ENCODE assay signal across 8 cellular contexts in the genomic region with DNA sequence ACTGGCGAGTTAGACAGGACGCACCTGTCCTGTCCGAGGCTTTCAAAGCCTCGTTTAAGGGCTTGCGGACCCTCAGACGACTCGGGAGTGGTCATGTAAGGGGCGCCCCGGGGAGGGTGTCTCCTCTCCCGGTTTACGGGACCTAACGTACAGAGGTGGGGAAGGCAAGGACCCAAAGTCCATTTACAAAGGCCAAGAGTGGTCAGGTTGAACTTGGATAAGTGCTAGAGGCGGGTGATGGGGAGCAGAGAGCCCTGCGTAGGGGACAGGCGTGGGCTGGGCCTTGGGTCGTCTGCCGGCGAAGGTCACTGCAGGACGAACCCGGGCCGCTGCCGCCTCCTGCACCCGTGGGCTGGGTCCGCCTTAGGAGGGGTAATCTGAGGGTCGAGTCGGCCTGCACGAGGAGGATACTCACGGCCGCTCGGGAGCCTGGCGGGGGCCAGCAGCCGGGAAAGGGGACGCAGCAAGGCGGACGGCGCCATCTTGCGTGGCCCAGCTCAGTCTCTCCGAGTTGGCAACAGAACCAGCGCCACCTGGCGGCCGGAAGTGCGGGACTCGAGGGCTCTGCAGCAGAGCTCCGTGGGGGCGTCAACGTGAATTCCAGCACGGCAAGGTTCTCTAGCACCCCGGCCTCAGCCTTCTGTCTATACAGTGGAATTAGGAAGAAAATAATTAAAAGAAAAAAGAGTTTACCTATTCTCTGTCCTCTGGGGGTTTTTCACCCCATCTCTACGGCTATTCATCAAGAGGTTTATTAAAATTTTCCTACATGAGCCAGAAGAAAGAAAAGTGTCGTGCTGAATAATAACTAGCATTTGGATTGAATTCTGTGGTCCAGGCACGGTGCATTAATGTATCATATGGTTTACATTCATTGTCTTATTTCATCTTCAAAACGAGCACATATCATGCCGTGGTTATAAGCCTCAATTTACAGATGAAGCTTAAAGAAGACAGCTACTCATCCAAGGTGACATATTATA. TPM values are rescaled to one million over a fixed set of nuclear protein-coding genes. Genes with fewer than 3 reads are reported as not detected.
DNase-seq lines count a peak whose midpoint lies in the region; ATAC-seq, FAIRE-seq and TF ChIP-seq lines count a peak whose summit lies in the region.

No MANE protein-coding gene starts in this region.

- peaks cover 30% of the 10 kb centered on the region for H3F3A ChIP-seq in GM23248 (ENCODE audit: insufficient read depth)

- ATAC-seq in stimulated activated naive CD8-positive, alpha-beta T cell treated with anti-CD3 and anti-CD28 coated beads, Interleukin-15, Interleukin-2, amounts not matched to agents 100 U/mL and 50 U/mL, for 24 hours = peak; percentile 97

- peak overlapping the region; percentile 87 for H3K9ac ChIP-seq in GM23248

- H3K4me1 ChIP-seq in GM23248 (ENCODE audit: insufficient read depth) = peaks cover 34% of the 10 kb centered on the region

- H3K4me3 Mint-ChIP-seq in nephron = peak overlapping the region; percentile 99

- in situ Hi-C loops in GM23248 (cut with MboI) = no loop called here

- peak overlapping the region; percentile 98 for H3K27ac Mint-ChIP-seq in nephron

- H3K36me3 ChIP-seq in GM23248 (ENCODE audit: low read depth) = peaks cover 11% of the 10 kb centered on the region

- 1% methylated on average over 51 to 53 of the region's 53 CpGs for WGBS in GM23248 (ENCODE audit: low coverage in 1 of 2, low lambda C conversion rate in 2 of 2, missing lambda C conversion rate in 2 of 2), 2 experiments

- no peaks in the 10 kb centered on the region for H3K27me3 Mint-ChIP-seq in nephron (ENCODE audit: low read depth)

- H3K4me1 Mint-ChIP-seq in nephron = peaks cover 38% of the 10 kb centered on the region

- H2AFZ ChIP-seq in GM23248 = peak overlapping the region; percentile 90

- H3K9me3 Mint-ChIP-seq in nephron = no peaks in the 10 kb centered on the region

- H3K9me2 ChIP-seq in GM23248 (ENCODE audit: insufficient read depth) = no peaks in the 10 kb centered on the region

- H4K20me1 ChIP-seq in GM23248 (ENCODE audit: insufficient read depth) = no peaks in the 10 kb centered on the region

- TF ChIP-seq CTCF in nephron (IDR thresholded peaks at IDR 0.05; ENCODE audit: unreplicated experiment in 3 of 3) = peak; percentile 96 to 98 (median 97)

- H3K9me3 ChIP-seq in GM23248 (ENCODE audit: low read depth) = no peaks in the 10 kb centered on the region

- peaks cover 67% of the 10 kb centered on the region for H3K79me2 ChIP-seq in GM23248 (ENCODE audit: insufficient read depth)

- H3K4me3 ChIP-seq in GM23248 = peak overlapping the region; percentile 87

- DNase-seq in Daoy (ENCODE audit: low read depth) (peak; percentile 87), GM23248 (peak; percentile 96), Kasumi-1 (lab: John Stamatoyannopoulos, UW) (peak; percentile 92 to 96), RCC 7860 (ENCODE audit: low spot score) (peak; percentile 72), fibroblast of peridontal ligament (ENCODE audit: extremely low read depth) (peak; percentile 92)
- DNase-seq in activated T-helper 1 cell treated with anti-CD3 and anti-CD28 coated beads, Interleukin-2, amount 50 U/mL, for 16 hours (ENCODE audit: low read depth in 1 of 2, low spot score in 1 of 2) = peak; percentile 96 to 98
- DNase-seq in stimulated activated naive CD8-positive, alpha-beta T cell treated with anti-CD3 and anti-CD28 coated beads, Interleukin-15, Interleukin-2, amounts not matched to agents 100 U/mL and 50 U/mL, for 24 hours = peak; percentile 99

- FAIRE-seq in RCC 7860 (lab: Jason Lieb, UNC) = no peak

- H3K27me3 ChIP-seq in GM23248 (replicated peaks; ENCODE audit: insufficient read depth) = no peaks in the 10 kb centered on the region

- peak overlapping the region; percentile 86 for H3K4me2 ChIP-seq in GM23248 (ENCODE audit: unreplicated experiment)

- peaks cover 21% of the 10 kb centered on the region for H3K36me3 Mint-ChIP-seq in nephron (ENCODE audit: low read depth)

- peak overlapping the region; percentile 36 for H3K27ac ChIP-seq in GM23248

RNA-seq across cellular contexts. Expression of gene NAA15, which starts 5.7 kb away (rescaled TPM):
- total RNA-seq in Daoy (2014; rRNA removed; shearing (Covaris generic)) = 45.1 and 45.3 TPM in 2 replicates
- total RNA-seq in GM23248 (2014; rRNA removed; shearing (Covaris generic)) = 29.2 and 30.1 TPM in 2 replicates
- polyA plus RNA-seq in GM23248 (2016; fragmentation: Nextera tagmentation; extraction: Ambion mirVana) = 32.3 and 32.8 TPM in 2 replicates

RNA-seq across cellular contexts. Expression of gene NDUFC1, which starts 6.7 kb away (rescaled TPM):
- total RNA-seq in Daoy (2014; rRNA removed; shearing (Covaris generic)) = 32.5 and 33.2 TPM in 2 replicates
- 23.0 and 38.0 TPM in 2 replicates for total RNA-seq in GM23248 (2014; rRNA removed; shearing (Covaris generic))
- polyA plus RNA-seq in GM23248 (2016; fragmentation: Nextera tagmentation; extraction: Ambion mirVana) = 222 and 225 TPM in 2 replicates

RNA-seq across cellular contexts. Expression of gene MGARP, which starts 15.6 kb away (rescaled TPM):
- total RNA-seq in Daoy (2014; rRNA removed; shearing (Covaris generic)) = 2.0 TPM in 1 of 2 replicates, not detected in the other
- 2.1 and 2.4 TPM in 2 replicates for total RNA-seq in GM23248 (2014; rRNA removed; shearing (Covaris generic))
- 2.9 TPM in 2 replicates for polyA plus RNA-seq in GM23248 (2016; fragmentation: Nextera tagmentation; extraction: Ambion mirVana)

Comparison
In these comparisons a context has a peak if more than half of its experiments do, and no peak if none do; other contexts are left out.
1. Peak in every context shown above with its lines: DNase-seq, ATAC-seq, H3K4me3 ChIP-seq and H3K27ac ChIP-seq.